1 cellular context compared by ENCODE assay signal in genomic region chr5:142655339-142656267, GRCh38.
TF ChIP-seq lines count a peak whose summit lies in the region.

No MANE protein-coding gene starts in this region.

TF ChIP-seq in HepG2, 621 proteins besides CTCF, POLR2A, EP300 and RAD21 (continued from another document):
- TF ChIP-seq TAF15 (IDR thresholded peaks at IDR 0.05; ENCODE audit: low read depth, low read length, poor library complexity, severe bottlenecking) (no peak), MAX (IDR thresholded peaks at IDR 0.05) (no peak), HIVEP1 (CRISPR knock-in tag; IDR thresholded peaks at IDR 0.05) (no peak), ZNF331 (CRISPR knock-in tag; IDR thresholded peaks at IDR 0.05) (0 out of 2 replicates have a peak, but pooled peaks have one; percentile 51), ONECUT2 (CRISPR knock-in tag; IDR thresholded peaks at IDR 0.05) (no peak), FOXO4 (CRISPR knock-in tag; conservative IDR thresholded peaks at IDR 0.05) (no peak), HNF4A (CRISPR knock-in tag; IDR thresholded peaks at IDR 0.05) (no peak), SOX6 (IDR thresholded peaks at IDR 0.05) (no peak), SOX6 (CRISPR knock-in tag; IDR thresholded peaks at IDR 0.05) (peak; percentile 21; the same call in 1 of the 2 replicates), STAG1 (CRISPR knock-in tag; IDR thresholded peaks at IDR 0.05) (peak; percentile 95), ZBTB7B (CRISPR knock-in tag; IDR thresholded peaks at IDR 0.05) (no peak), IKZF5 (CRISPR knock-in tag; IDR thresholded peaks at IDR 0.05) (peak; percentile 32; the same call in 1 of the 2 replicates), RFX3 (CRISPR knock-in tag; IDR thresholded peaks at IDR 0.05) (no peak), ZNF781 (CRISPR knock-in tag; IDR thresholded peaks at IDR 0.05; ENCODE audit: borderline replicate concordance, not compliant biosample characterization) (peak; percentile 58), HNRNPLL (IDR thresholded peaks at IDR 0.05; ENCODE audit: low read depth, low read length, poor library complexity, severe bottlenecking) (no peak), FOXP1 (IDR thresholded peaks at IDR 0.05) (no peak), FOXP1 (CRISPR knock-in tag; IDR thresholded peaks at IDR 0.05) (peak; percentile 45; the same call in 1 of the 2 replicates), SOX13 (IDR thresholded peaks at IDR 0.05) (no peak), SOX13 (CRISPR knock-in tag; conservative IDR thresholded peaks at IDR 0.05 in 1 of 2, IDR thresholded peaks at IDR 0.05 in 1 of 2) (0 out of 4 replicates have a peak, but pooled peaks of 1 of the 2 experiments have one; percentile 11), ZNF574 (CRISPR knock-in tag; IDR thresholded peaks at IDR 0.05) (0 out of 2 replicates have a peak, but pooled peaks have one; percentile 25), ZNF281 (CRISPR knock-in tag; IDR thresholded peaks at IDR 0.05; ENCODE audit: borderline replicate concordance) (no peak)
- TF ChIP-seq, protein P1, sequence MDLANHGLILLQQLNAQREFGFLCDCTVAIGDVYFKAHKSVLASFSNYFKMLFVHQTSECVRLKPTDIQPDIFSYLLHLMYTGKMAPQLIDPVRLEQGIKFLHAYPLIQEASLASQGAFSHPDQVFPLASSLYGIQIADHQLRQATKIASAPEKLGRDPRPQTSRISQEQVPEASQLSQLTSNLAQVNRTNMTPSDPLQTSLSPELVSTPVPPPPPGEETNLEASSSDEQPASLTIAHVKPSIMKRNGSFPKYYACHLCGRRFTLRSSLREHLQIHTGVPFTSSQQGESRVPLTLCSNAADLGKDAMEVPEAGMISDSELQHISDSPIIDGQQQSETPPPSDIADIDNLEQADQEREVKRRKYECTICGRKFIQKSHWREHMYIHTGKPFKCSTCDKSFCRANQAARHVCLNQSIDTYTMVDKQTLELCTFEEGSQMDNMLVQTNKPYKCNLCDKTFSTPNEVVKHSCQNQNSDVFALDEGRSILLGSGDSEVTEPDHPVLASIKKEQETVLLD (CRISPR knock-in tag; IDR thresholded peaks at IDR 0.05; ENCODE audit: low read depth) = no peak
- TF ChIP-seq, protein P2, sequence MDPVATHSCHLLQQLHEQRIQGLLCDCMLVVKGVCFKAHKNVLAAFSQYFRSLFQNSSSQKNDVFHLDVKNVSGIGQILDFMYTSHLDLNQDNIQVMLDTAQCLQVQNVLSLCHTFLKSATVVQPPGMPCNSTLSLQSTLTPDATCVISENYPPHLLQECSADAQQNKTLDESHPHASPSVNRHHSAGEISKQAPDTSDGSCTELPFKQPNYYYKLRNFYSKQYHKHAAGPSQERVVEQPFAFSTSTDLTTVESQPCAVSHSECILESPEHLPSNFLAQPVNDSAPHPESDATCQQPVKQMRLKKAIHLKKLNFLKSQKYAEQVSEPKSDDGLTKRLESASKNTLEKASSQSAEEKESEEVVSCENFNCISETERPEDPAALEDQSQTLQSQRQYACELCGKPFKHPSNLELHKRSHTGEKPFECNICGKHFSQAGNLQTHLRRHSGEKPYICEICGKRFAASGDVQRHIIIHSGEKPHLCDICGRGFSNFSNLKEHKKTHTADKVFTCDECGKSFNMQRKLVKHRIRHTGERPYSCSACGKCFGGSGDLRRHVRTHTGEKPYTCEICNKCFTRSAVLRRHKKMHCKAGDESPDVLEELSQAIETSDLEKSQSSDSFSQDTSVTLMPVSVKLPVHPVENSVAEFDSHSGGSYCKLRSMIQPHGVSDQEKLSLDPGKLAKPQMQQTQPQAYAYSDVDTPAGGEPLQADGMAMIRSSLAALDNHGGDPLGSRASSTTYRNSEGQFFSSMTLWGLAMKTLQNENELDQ (CRISPR knock-in tag; IDR thresholded peaks at IDR 0.05; ENCODE audit: borderline replicate concordance) = 0 out of 2 replicates have a peak, but pooled peaks have one; percentile 42
